In genomic region chr7:66961096-66961495, GRCh38 we compare ENCODE assay signal across 35 cellular contexts.
"Had no signal": no experiment of that assay in that cellular context is flagged by ENCODE, and none has a peak within 500 bp of the region (broad histone marks: within the 10 kb centered on the region; RNA-seq: fewer than 3 reads in every experiment).

No MANE protein-coding gene starts in this region.

- DNase-seq: activated CD4-positive, alpha-beta memory T cell treated with anti-CD3 and anti-CD28 coated beads, Interleukin-2, amount 10 ng/mL, durations not matched to agents 7 days and 5 days; activated CD4-positive, alpha-beta T cell treated with anti-CD3 and anti-CD28 coated beads for 1 hour; activated CD4-positive, alpha-beta T cell treated with anti-CD3 and anti-CD28 coated beads for 48 hours; activated CD4-positive, CD25-positive, alpha-beta regulatory T cell; activated naive CD4-positive, alpha-beta T cell treated with anti-CD3 and anti-CD28 coated beads, Interleukin-2, amount 10 ng/mL, durations not matched to agents 7 days and 5 days; activated naive CD8-positive, alpha-beta T cell treated with anti-CD3 and anti-CD28 coated beads, Interleukin-2, amount 50 U/mL, for 24 hours; activated T-cell treated with anti-CD3 and anti-CD28 coated beads, Interleukin-2, amount 50 U/mL, for 24 hours; anterior cingulate cortex; caudate nucleus; cerebellar nuclear complex; Kasumi-1; MG63; NCI-H1048; NCI-H1105 treated with DMSO at 0.1 percent for 48 hours; NCI-H1436; NCI-H1694; NCI-H1930; NCI-H2081 treated with DMSO at 0.1 percent for 48 hours; NCI-H226; NCI-H446 treated with DMSO at 0.1 percent for 48 hours; NCI-H524; NCI-H69; NCI-H82; NK-92 treated with Interleukin-12 subunit alpha and Interleukin-12 subunit beta, amount 100 ng/mL, for 24 hours; PC-9; SIG-M5; T-cell; T1000; WERI-Rb-1 had no signal

- H3K4me1 Mint-ChIP-seq: activated CD4-positive, alpha-beta memory T cell treated with anti-CD3 and anti-CD28 coated beads, Interleukin-2, amount 10 ng/mL, durations not matched to agents 7 days and 5 days; activated naive CD4-positive, alpha-beta T cell treated with anti-CD3 and anti-CD28 coated beads, Interleukin-2, amount 10 ng/mL, durations not matched to agents 7 days and 5 days; activated naive CD8-positive, alpha-beta T cell treated with anti-CD3 and anti-CD28 coated beads, Interleukin-2, amount 50 U/mL, for 24 hours; T-cell had no signal

- ATAC-seq: activated naive CD8-positive, alpha-beta T cell treated with anti-CD3 and anti-CD28 coated beads, Interleukin-2, amount 50 U/mL, for 24 hours; Right ventricle myocardium inferior; SK-N-SH treated with all-trans-retinoic acid at 6 μM for 48 hours; T-cell had no signal

- H3K27ac ChIP-seq: PC-9, RWPE1, WERI-Rb-1 had no signal

- H3K9me3 Mint-ChIP-seq: activated CD4-positive, alpha-beta memory T cell treated with anti-CD3 and anti-CD28 coated beads, Interleukin-2, amount 10 ng/mL, durations not matched to agents 7 days and 5 days; activated naive CD4-positive, alpha-beta T cell treated with anti-CD3 and anti-CD28 coated beads, Interleukin-2, amount 10 ng/mL, durations not matched to agents 7 days and 5 days; activated naive CD8-positive, alpha-beta T cell treated with anti-CD3 and anti-CD28 coated beads, Interleukin-2, amount 50 U/mL, for 24 hours; activated T-cell treated with anti-CD3 and anti-CD28 coated beads, Interleukin-2, amount 50 U/mL, for 24 hours; activated T-helper 2 cell treated with anti-CD3 and anti-CD28 coated beads, Interferon-gamma antibody, Interleukin-2, Interleukin-4, amounts not matched to agents 10 μg/mL and 5 μg/mL and 100 μg/mL, durations not matched to agents 14 hours and 24 hours and 36 hours; T-cell had no signal

- H3K9me3 ChIP-seq: MG63 had no signal

- H3K27me3 Mint-ChIP-seq: activated CD4-positive, alpha-beta memory T cell treated with anti-CD3 and anti-CD28 coated beads, Interleukin-2, amount 10 ng/mL, durations not matched to agents 7 days and 5 days; activated naive CD4-positive, alpha-beta T cell treated with anti-CD3 and anti-CD28 coated beads, Interleukin-2, amount 10 ng/mL, durations not matched to agents 7 days and 5 days; activated naive CD8-positive, alpha-beta T cell; activated naive CD8-positive, alpha-beta T cell treated with anti-CD3 and anti-CD28 coated beads, Interleukin-2, amount 50 U/mL, for 24 hours; activated T-cell treated with anti-CD3 and anti-CD28 coated beads, Interleukin-2, amount 50 U/mL, for 24 hours; brain; T-cell had no signal

- H3K27me3 ChIP-seq: MG63 had no signal

- H3K27ac Mint-ChIP-seq: activated CD4-positive, alpha-beta memory T cell treated with anti-CD3 and anti-CD28 coated beads, Interleukin-2, amount 10 ng/mL, durations not matched to agents 7 days and 5 days; activated naive CD4-positive, alpha-beta T cell treated with anti-CD3 and anti-CD28 coated beads, Interleukin-2, amount 10 ng/mL, durations not matched to agents 7 days and 5 days; activated naive CD8-positive, alpha-beta T cell; activated naive CD8-positive, alpha-beta T cell treated with anti-CD3 and anti-CD28 coated beads, Interleukin-2, amount 50 U/mL, for 24 hours; activated T-cell treated with anti-CD3 and anti-CD28 coated beads, Interleukin-2, amount 50 U/mL, for 24 hours; activated T-helper 2 cell treated with anti-CD3 and anti-CD28 coated beads, Interferon-gamma antibody, Interleukin-2, Interleukin-4, amounts not matched to agents 10 μg/mL and 5 μg/mL and 100 μg/mL, durations not matched to agents 14 hours and 24 hours and 36 hours; brain; T-cell had no signal

- H3K4me3 Mint-ChIP-seq: activated CD4-positive, alpha-beta memory T cell treated with anti-CD3 and anti-CD28 coated beads, Interleukin-2, amount 10 ng/mL, durations not matched to agents 7 days and 5 days; activated naive CD4-positive, alpha-beta T cell treated with anti-CD3 and anti-CD28 coated beads, Interleukin-2, amount 10 ng/mL, durations not matched to agents 7 days and 5 days; activated naive CD8-positive, alpha-beta T cell; activated naive CD8-positive, alpha-beta T cell treated with anti-CD3 and anti-CD28 coated beads, Interleukin-2, amount 50 U/mL, for 24 hours; activated T-cell treated with anti-CD3 and anti-CD28 coated beads, Interleukin-2, amount 50 U/mL, for 24 hours; brain; T-cell had no signal

- H3K36me3 ChIP-seq: MG63 had no signal

- H3K4me3 ChIP-seq: MG63, PC-9 had no signal
